1 cellular context compared by ENCODE assay signal in the genomic region with DNA sequence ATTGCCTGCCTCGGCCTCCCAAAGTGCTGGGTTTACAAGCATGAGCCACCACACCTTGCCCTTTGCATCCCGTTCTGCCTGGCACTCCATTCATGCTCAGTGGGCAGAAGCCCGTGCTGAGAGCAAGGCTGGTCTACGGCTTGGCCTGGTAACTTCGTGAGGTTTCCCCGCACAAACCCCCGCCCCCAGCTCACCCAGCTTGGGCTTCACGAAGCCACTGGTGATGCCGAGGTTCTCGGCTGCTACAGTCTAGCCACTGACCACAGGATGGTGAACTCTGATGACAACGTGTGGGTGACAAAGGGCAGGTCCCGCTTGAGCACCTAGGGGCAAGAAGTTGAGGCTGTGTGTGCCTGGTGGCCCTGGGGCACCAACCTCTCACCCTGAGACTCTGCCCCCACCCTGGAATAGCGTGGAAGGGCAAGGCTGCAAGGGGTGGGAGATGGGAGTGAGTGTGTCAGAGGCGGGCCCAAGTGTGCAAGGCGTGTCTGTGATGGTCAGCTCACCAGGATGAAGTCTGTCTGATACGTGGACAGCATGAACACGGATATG. TPM values are rescaled to one million over a fixed set of nuclear protein-coding genes. Genes with fewer than 3 reads are reported as not detected.
"Had no signal": no experiment of that assay in that cellular context is flagged by ENCODE, and none has a peak within 500 bp of the region (broad histone marks: within the 10 kb centered on the region; RNA-seq: fewer than 3 reads in every experiment).

No MANE protein-coding gene starts in this region.

RNA-seq across cellular contexts. Expression of gene PVRIG, which starts 3.7 kb away (rescaled TPM):
- total RNA-seq: mesenteric fat pad had no signal
